Comparison of ENCODE assay signal across 16 cellular contexts in the genomic region with DNA sequence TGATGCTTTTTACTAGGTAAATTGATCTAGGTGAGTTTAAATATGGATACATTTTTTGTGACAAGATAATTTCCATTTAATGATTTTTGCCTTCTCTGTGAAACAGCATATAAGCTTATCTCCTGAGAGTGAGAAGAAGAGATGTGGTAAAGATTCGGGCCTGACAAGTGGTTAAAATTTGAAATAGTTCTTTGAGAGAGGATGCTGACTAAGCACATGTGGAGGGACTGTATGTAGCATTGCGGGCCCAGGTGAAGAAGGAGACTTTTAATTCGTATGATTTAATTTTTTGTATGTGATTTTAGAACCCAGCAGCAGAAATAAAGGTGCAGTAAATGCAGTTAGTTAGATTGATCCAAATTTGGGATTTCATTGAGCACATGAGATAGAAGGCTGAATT. TPM values are rescaled to one million over a fixed set of nuclear protein-coding genes. Genes with fewer than 3 reads are reported as not detected.
DNase-seq lines count a peak whose midpoint lies in the region; ATAC-seq, FAIRE-seq and TF ChIP-seq lines count a peak whose summit lies in the region.
"Had no signal": no experiment of that assay in that cellular context is flagged by ENCODE, and none has a peak within 500 bp of the region (broad histone marks: within the 10 kb centered on the region; RNA-seq: fewer than 3 reads in every experiment).

No MANE protein-coding gene starts in this region.

- CTCF ChIA-PET in CD4-positive, alpha-beta memory T cell (lab: Charles Lee; ENCODE audit: partially characterized antibody), result no interaction called here
- CTCF ChIA-PET in K562 (lab: Yijun Ruan, JAX; ENCODE audit: low intra/inter-chr PET ratio), result no interaction called here

- TF ChIP-seq POLR2A in K562 (conservative IDR thresholded peaks at IDR 0.05) (no peak), upper lobe of left lung (IDR thresholded peaks at IDR 0.05) (no peak)

- DNase-seq in activated naive CD4-positive, alpha-beta T cell treated with anti-CD3 and anti-CD28 coated beads, Interleukin-2, amount 50 U/mL, for 72 hours (ENCODE audit: low spot score in 2 of 2), result no peak
- DNase-seq in CD4-positive, alpha-beta memory T cell, result no peak
- no peak for DNase-seq in K562 (ENCODE audit: extremely low read depth in 1 of 4, low spot score in 3 of 4)
- no peak for DNase-seq in stimulated activated effector memory CD8-positive, alpha-beta T cell treated with anti-CD3 and anti-CD28 coated beads, Interleukin-12 subunit alpha, Interleukin-12 subunit beta, amount 100 ng/mL, for 72 hours (ENCODE audit: low spot score in 2 of 2)
- no peak for DNase-seq in upper lobe of left lung
- DNase-seq in MV-4-11 (lab: John Stamatoyannopoulos, UW), result no peak
- DNase-seq: HFFc6, Kasumi-1, NCI-H1417, NCI-H187 treated with DMSO at 0.1 percent for 48 hours, NCI-H69, RPMI8226, SIG-M5 had no signal

- TF ChIP-seq CTCF in K562 (IDR thresholded peaks at IDR 0.05 in 2 of 3, conservative IDR thresholded peaks at IDR 0.05 in 1 of 3; ENCODE audit: insufficient read depth in 2 of 3, low read depth in 1 of 3, low read length in 3 of 3), result no peak
- no peak for TF ChIP-seq CTCF in upper lobe of left lung (IDR thresholded peaks at IDR 0.05)

- H3K36me3 Mint-ChIP-seq in activated naive CD4-positive, alpha-beta T cell treated with anti-CD3 and anti-CD28 coated beads, Interleukin-2, amount 50 U/mL, for 24 hours, result peaks cover 14% of the 10 kb centered on the region
- H3K36me3 Mint-ChIP-seq in activated naive CD4-positive, alpha-beta T cell treated with anti-CD3 and anti-CD28 coated beads, Interleukin-2, amount 50 U/mL, for 72 hours, result peaks cover 0 to 8% of the 10 kb centered on the region in 2 donors
- peaks cover 8 to 35% of the 10 kb centered on the region in 2 donors for H3K36me3 Mint-ChIP-seq in CD4-positive, alpha-beta memory T cell
- peaks cover 25% of the 10 kb centered on the region for H3K36me3 Mint-ChIP-seq in stimulated activated effector memory CD8-positive, alpha-beta T cell treated with anti-CD3 and anti-CD28 coated beads, Interleukin-12 subunit alpha, Interleukin-12 subunit beta, amount 100 ng/mL, for 72 hours

- H3K4me1 Mint-ChIP-seq in activated naive CD4-positive, alpha-beta T cell treated with anti-CD3 and anti-CD28 coated beads, Interleukin-2, amount 50 U/mL, for 24 hours, result peaks cover 61% of the 10 kb centered on the region
- H3K4me1 Mint-ChIP-seq in CD4-positive, alpha-beta memory T cell, result peaks cover 21 to 57% (median 39%) of the 10 kb centered on the region in 4 donors
- peaks cover 53% of the 10 kb centered on the region for H3K4me1 Mint-ChIP-seq in stimulated activated effector memory CD8-positive, alpha-beta T cell treated with anti-CD3 and anti-CD28 coated beads, Interleukin-12 subunit alpha, Interleukin-12 subunit beta, amount 100 ng/mL, for 72 hours

- no peak overlapping the region for H3K27ac ChIP-seq in CD4-positive, alpha-beta memory T cell (ENCODE audit: low read depth, low read length)
- H3K27ac ChIP-seq in K562 (ENCODE audit: extremely low read depth, low read depth, low read length) (no peak overlapping the region), upper lobe of left lung (no peak overlapping the region)
- H3K27ac ChIP-seq: C4-2B had no signal

- H3K4me1 ChIP-seq in CD4-positive, alpha-beta memory T cell (ENCODE audit: insufficient read depth, low read length), result peaks cover 13% of the 10 kb centered on the region
- no peaks in the 10 kb centered on the region for H3K4me1 ChIP-seq in K562 (replicated peaks in 1 of 2; ENCODE audit: control insufficient read depth in 2 of 2, insufficient read depth in 2 of 2, low read length in 2 of 2)
- H3K4me1 ChIP-seq in upper lobe of left lung, result peaks cover under 1 to 10% (median 2%) of the 10 kb centered on the region in 4 donors

- no peak overlapping the region for H3K4me3 Mint-ChIP-seq in activated naive CD4-positive, alpha-beta T cell treated with anti-CD3 and anti-CD28 coated beads, Interleukin-2, amount 50 U/mL, for 24 hours
- no peak overlapping the region for H3K4me3 Mint-ChIP-seq in CD4-positive, alpha-beta memory T cell
- no peak overlapping the region for H3K4me3 Mint-ChIP-seq in stimulated activated effector memory CD8-positive, alpha-beta T cell treated with anti-CD3 and anti-CD28 coated beads, Interleukin-12 subunit alpha, Interleukin-12 subunit beta, amount 100 ng/mL, for 72 hours
- H3K4me3 Mint-ChIP-seq: HFFc6 had no signal

- 58% methylated on average over 3 of the region's 3 CpGs for WGBS in K562 (ENCODE audit: insufficient coverage, low coverage, missing lambda C conversion rate)
- 87% methylated on average over 3 of the region's 3 CpGs for WGBS in upper lobe of left lung, 2 donors

- no peaks in the 10 kb centered on the region for H3K9me1 ChIP-seq in K562 (ENCODE audit: control insufficient read depth, insufficient read depth, low read length)

- no peak overlapping the region for H2AFZ ChIP-seq in K562 (ENCODE audit: low read depth, low read length)

- in situ Hi-C loops in K562 (cut with MboI), result no loop called here

- H3K79me2 ChIP-seq in K562 (ENCODE audit: control insufficient read depth, insufficient read depth, low read length), result peaks cover 27% of the 10 kb centered on the region

- no peak overlapping the region for H3K9ac ChIP-seq in K562 (ENCODE audit: insufficient read depth in 1 of 2, low read depth in 2 of 2, low read length in 2 of 2)

- no peak for TF ChIP-seq RAD21 in K562 (CRISPR knock-in tag; conservative IDR thresholded peaks at IDR 0.05 in 1 of 2, IDR thresholded peaks at IDR 0.05 in 1 of 2)

- H3K36me3 ChIP-seq in CD4-positive, alpha-beta memory T cell (ENCODE audit: insufficient read depth, low read length), result peaks cover 7% of the 10 kb centered on the region
- peaks cover 28% of the 10 kb centered on the region; the same call in 2 of the 3 replicates for H3K36me3 ChIP-seq in K562 (ENCODE audit: control insufficient read depth, insufficient read depth, low read length)
- peaks cover 0 to 23% (median 13%) of the 10 kb centered on the region in 4 donors for H3K36me3 ChIP-seq in upper lobe of left lung

- no peaks in the 10 kb centered on the region for H3K9me3 Mint-ChIP-seq in activated naive CD4-positive, alpha-beta T cell treated with anti-CD3 and anti-CD28 coated beads, Interleukin-2, amount 50 U/mL, for 24 hours
- no peaks in the 10 kb centered on the region for H3K9me3 Mint-ChIP-seq in activated naive CD4-positive, alpha-beta T cell treated with anti-CD3 and anti-CD28 coated beads, Interleukin-2, amount 50 U/mL, for 72 hours
- peaks cover 0 to 2% (median 0%) of the 10 kb centered on the region in 8 donors for H3K9me3 Mint-ChIP-seq in CD4-positive, alpha-beta memory T cell
- H3K9me3 Mint-ChIP-seq in stimulated activated effector memory CD8-positive, alpha-beta T cell treated with anti-CD3 and anti-CD28 coated beads, Interleukin-12 subunit alpha, Interleukin-12 subunit beta, amount 100 ng/mL, for 72 hours, result no peaks in the 10 kb centered on the region
- H3K9me3 Mint-ChIP-seq: HFFc6 had no signal

- no peaks in the 10 kb centered on the region for H3K27me3 ChIP-seq in CD4-positive, alpha-beta memory T cell (ENCODE audit: insufficient read depth, low read length)
- H3K27me3 ChIP-seq in K562 (ENCODE audit: control insufficient read depth in 2 of 2, insufficient read depth in 2 of 2, low read length in 2 of 2) (no peaks in the 10 kb centered on the region), upper lobe of left lung (no peaks in the 10 kb centered on the region)

- no TSS peak for BruUV-seq in K562 (replicated peaks; lab: Mats Ljungman, UMichigan)

- no peak for FAIRE-seq in K562 (lab: Jason Lieb, UNC)
- FAIRE-seq: GM19239 had no signal

- H4K20me1 ChIP-seq in K562 (replicated peaks; ENCODE audit: control insufficient read depth, insufficient read depth, low read length), result peaks cover 7% of the 10 kb centered on the region; the same call in 1 of the 2 replicates

- no peak overlapping the region for H3K4me2 ChIP-seq in K562 (ENCODE audit: insufficient read depth, low read length)

- POLR2A ChIA-PET in CD4-positive, alpha-beta memory T cell (lab: Charles Lee; ENCODE audit: partially characterized antibody), result no interaction called here
- POLR2A ChIA-PET in K562 (lab: Yijun Ruan, JAX), result no interaction called here

- no peak for ATAC-seq in activated naive CD4-positive, alpha-beta T cell treated with anti-CD3 and anti-CD28 coated beads, Interleukin-2, amount 50 U/mL, for 72 hours
- ATAC-seq in K562 (no peak), upper lobe of left lung (ENCODE audit: low FRiP score in 2 of 2) (no peak)
- ATAC-seq in stimulated activated effector memory CD8-positive, alpha-beta T cell treated with anti-CD3 and anti-CD28 coated beads, Interleukin-12 subunit alpha, Interleukin-12 subunit beta, amount 100 ng/mL, for 72 hours, result peak; percentile 40

- no peaks in the 10 kb centered on the region for H3K27me3 Mint-ChIP-seq in activated naive CD4-positive, alpha-beta T cell treated with anti-CD3 and anti-CD28 coated beads, Interleukin-2, amount 50 U/mL, for 24 hours
- H3K27me3 Mint-ChIP-seq in CD4-positive, alpha-beta memory T cell, result no peaks in the 10 kb centered on the region

- intact Hi-C loops in CD4-positive, alpha-beta memory T cell (cut with micrococcal nuclease), result no loop called here
- intact Hi-C loops in K562 (cut with micrococcal nuclease), result no loop called here

- TF ChIP-seq EP300 in K562 (IDR thresholded peaks at IDR 0.05; ENCODE audit: low read length), result no peak
- TF ChIP-seq EP300 in upper lobe of left lung (IDR thresholded peaks at IDR 0.05), result no peak

- peak overlapping the region; percentile 81 for H3K27ac Mint-ChIP-seq in activated naive CD4-positive, alpha-beta T cell treated with anti-CD3 and anti-CD28 coated beads, Interleukin-2, amount 50 U/mL, for 24 hours
- no peak overlapping the region for H3K27ac Mint-ChIP-seq in activated naive CD4-positive, alpha-beta T cell treated with anti-CD3 and anti-CD28 coated beads, Interleukin-2, amount 50 U/mL, for 72 hours
- peak overlapping the region in 4 of 7 donors; percentile 11 to 88 (median 40) for H3K27ac Mint-ChIP-seq in CD4-positive, alpha-beta memory T cell
- peak overlapping the region; percentile 1 for H3K27ac Mint-ChIP-seq in stimulated activated effector memory CD8-positive, alpha-beta T cell treated with anti-CD3 and anti-CD28 coated beads, Interleukin-12 subunit alpha, Interleukin-12 subunit beta, amount 100 ng/mL, for 72 hours
- H3K27ac Mint-ChIP-seq: HFFc6 had no signal

- H3K4me3 ChIP-seq in CD4-positive, alpha-beta memory T cell (ENCODE audit: low read length in 2 of 2), result no peak overlapping the region
- H3K4me3 ChIP-seq in K562 (no peak overlapping the region), upper lobe of left lung (no peak overlapping the region)

- no peaks in the 10 kb centered on the region for H3K9me3 ChIP-seq in CD4-positive, alpha-beta memory T cell (ENCODE audit: control insufficient read depth in 1 of 2, low read length in 2 of 2)
- H3K9me3 ChIP-seq in K562 (replicated peaks; ENCODE audit: control insufficient read depth, insufficient read depth, low read depth, low read length) (no peaks in the 10 kb centered on the region), upper lobe of left lung (no peaks in the 10 kb centered on the region)

RNA-seq across cellular contexts. Expression of a gene that starts 51.9 kb away (rescaled TPM):
- 10 to 100 TPM; 23.1 to 26.0 TPM for total RNA-seq in activated naive CD4-positive, alpha-beta T cell treated with anti-CD3 and anti-CD28 coated beads, Interleukin-2, amount 50 U/mL, for 72 hours
- total RNA-seq in CD4-positive, alpha-beta memory T cell, result 10 to 100 TPM; 60.0 to 61.0 TPM
- 10 to 100 TPM; 10.1 to 37.1 TPM for polyA plus RNA-seq in CD4-positive, alpha-beta memory T cell
- total RNA-seq in K562 (2011; cell fraction: chromatin; rRNA removed; ENCODE audit: low replicate concordance), result 21.2 and 49.5 TPM in 2 replicates
- 12.0 and 13.0 TPM in 2 replicates for total RNA-seq in K562 (2011; cell fraction: nucleolus; rRNA removed)
- 21.8 and 22.7 TPM in 2 replicates for total RNA-seq in K562 (2011; cell fraction: nucleoplasm; rRNA removed)
- 4.4 and 5.2 TPM in 2 replicates for total RNA-seq in K562 (2014; rRNA removed)
- total RNA-seq in K562 (2014; rRNA removed; fragmentation: Illumina TruSeq; extraction: Trizol), result 7.7 and 8.9 TPM in 2 replicates
- 8.6 and 8.7 TPM in 2 replicates for total RNA-seq in K562 (2015; rRNA removed; fragmentation: Illumina TruSeq; extraction: Trizol)
- 19.8 and 21.6 TPM in 2 replicates for total RNA-seq in K562 (2021)
- 6.1 and 11.4 TPM in 2 replicates for polyA plus RNA-seq in K562 (2011; rRNA removed)
- polyA plus RNA-seq in K562 (2011; cell fraction: cytosol; rRNA removed), result 5.5 and 7.2 TPM in 2 replicates
- 11.6 and 12.5 TPM in 2 replicates for polyA plus RNA-seq in K562 (2011; cell fraction: nucleus; rRNA removed)
- polyA plus RNA-seq in K562 (2012), result 11.7 and 12.8 TPM in 2 replicates
- polyA plus RNA-seq in K562 (2014; fragmentation: Illumina TruSeq; extraction: Trizol), result 18.3 and 21.3 TPM in 2 replicates
- 1 to 10 TPM; 1.5 to 4.4 TPM for polyA plus RNA-seq in K562 (2014; fragmentation: Nextera tagmentation; extraction: Ambion mirVana)
- 6.7 and 7.9 TPM in 2 replicates for polyA plus RNA-seq in K562 (2014; rRNA removed)
- polyA minus RNA-seq in K562 (2011; rRNA and poly(A)+ RNA removed), result 9.5 and 14.1 TPM in 2 replicates
- 10.0 and 10.3 TPM in 2 replicates for polyA minus RNA-seq in K562 (2011; cell fraction: cytosol; rRNA and poly(A)+ RNA removed)
- 9.8 and 18.9 TPM in 2 replicates for polyA minus RNA-seq in K562 (2011; cell fraction: nucleus; rRNA and poly(A)+ RNA removed)
- 10 to 100 TPM; 14.6 to 29.8 (median 26.3) TPM for total RNA-seq in upper lobe of left lung

Comparison
In these comparisons a context has a peak if more than half of its experiments do, and no peak if none do; other contexts are left out.
1. H3K27ac Mint-ChIP-seq: peak in activated naive CD4-positive, alpha-beta T cell treated with anti-CD3 and anti-CD28 coated beads, Interleukin-2, amount 50 U/mL, for 24 hours (single experiment), CD4-positive, alpha-beta memory T cell (4 of 7) and stimulated activated effector memory CD8-positive, alpha-beta T cell treated with anti-CD3 and anti-CD28 coated beads, Interleukin-12 subunit alpha, Interleukin-12 subunit beta, amount 100 ng/mL, for 72 hours (single experiment); none in activated naive CD4-positive, alpha-beta T cell treated with anti-CD3 and anti-CD28 coated beads, Interleukin-2, amount 50 U/mL, for 72 hours (0 of 2).